ENCODE assay signal across 8 cellular contexts in genomic region chr10:134743-135600, GRCh38. TPM values are rescaled to one million over a fixed set of nuclear protein-coding genes. Genes with fewer than 3 reads are reported as not detected.
DNase-seq lines count a peak whose midpoint lies in the region; ATAC-seq lines count a peak whose summit lies in the region.

Gene ZMYND11, plus strand, starts transcription at chr10:135455. Its CDS starts 44,558 bp downstream, at chr10:180013.

- H3K36me3 Mint-ChIP-seq in activated T-cell treated with anti-CD3 and anti-CD28 coated beads, Interleukin-2, amount 50 U/mL, for 24 hours (ENCODE audit: low read depth), result peaks cover 9% of the 10 kb centered on the region
- H3K36me3 Mint-ChIP-seq in stimulated activated effector memory CD8-positive, alpha-beta T cell treated with anti-CD3 and anti-CD28 coated beads, Interleukin-12 subunit alpha, Interleukin-12 subunit beta, amount 100 ng/mL, for 72 hours, result peaks cover 14% of the 10 kb centered on the region

- peak within 1 kb of the TSS; percentile 79 to 96 for H3K4me3 ChIP-seq in esophagus (ENCODE audit: low read depth in 1 of 2, low read length in 2 of 2)

- H3K36me3 ChIP-seq in esophagus (ENCODE audit: control insufficient read depth in 2 of 2, insufficient read depth in 2 of 2, low read length in 1 of 2), result no peaks in the 10 kb centered on the region

- no peaks in the 10 kb centered on the region for H3K27me3 ChIP-seq in esophagus (ENCODE audit: control insufficient read depth in 1 of 2, insufficient read depth in 2 of 2, low read length in 2 of 2)

- peak within 1 kb of the TSS; percentile 91 for H3K27ac Mint-ChIP-seq in activated T-cell treated with anti-CD3 and anti-CD28 coated beads, Interleukin-2, amount 50 U/mL, for 24 hours
- H3K27ac Mint-ChIP-seq in stimulated activated effector memory CD8-positive, alpha-beta T cell treated with anti-CD3 and anti-CD28 coated beads, Interleukin-12 subunit alpha, Interleukin-12 subunit beta, amount 100 ng/mL, for 72 hours, result peak within 1 kb of the TSS; percentile 90

- H3K4me3 Mint-ChIP-seq in activated T-cell treated with anti-CD3 and anti-CD28 coated beads, Interleukin-2, amount 50 U/mL, for 24 hours, result peak within 1 kb of the TSS; percentile 86
- peak within 1 kb of the TSS; percentile 80 for H3K4me3 Mint-ChIP-seq in stimulated activated effector memory CD8-positive, alpha-beta T cell treated with anti-CD3 and anti-CD28 coated beads, Interleukin-12 subunit alpha, Interleukin-12 subunit beta, amount 100 ng/mL, for 72 hours

- H3K4me1 Mint-ChIP-seq in activated T-cell treated with anti-CD3 and anti-CD28 coated beads, Interleukin-2, amount 50 U/mL, for 24 hours (ENCODE audit: low read depth), result peaks cover 46% of the 10 kb centered on the region
- peaks cover 28% of the 10 kb centered on the region for H3K4me1 Mint-ChIP-seq in stimulated activated effector memory CD8-positive, alpha-beta T cell treated with anti-CD3 and anti-CD28 coated beads, Interleukin-12 subunit alpha, Interleukin-12 subunit beta, amount 100 ng/mL, for 72 hours

- WGBS in esophagus, 2 donors, result 1% methylated on average over 46 to 131 of the region's 131 CpGs

- H3K27ac ChIP-seq in esophagus (ENCODE audit: low read depth in 2 of 2, low read length in 1 of 2), result peak within 1 kb of the TSS; percentile 95 to 98

- H3K9me3 ChIP-seq in esophagus (ENCODE audit: control insufficient read depth in 2 of 2, insufficient read depth in 1 of 2, low read depth in 1 of 2, low read length in 1 of 2), result no peaks in the 10 kb centered on the region

- H3K4me1 ChIP-seq in esophagus (ENCODE audit: control insufficient read depth in 2 of 2, insufficient read depth in 2 of 2, low read length in 1 of 2), result peaks cover 4 to 7% of the 10 kb centered on the region in 2 donors

- no peaks in the 10 kb centered on the region for H3K27me3 Mint-ChIP-seq in activated T-cell treated with anti-CD3 and anti-CD28 coated beads, Interleukin-2, amount 50 U/mL, for 24 hours

- ATAC-seq in HG02642 (IDR thresholded peaks at IDR 0.05; ENCODE audit: poor library complexity, unreplicated experiment), result peak; percentile 57
- ATAC-seq in stimulated activated effector memory CD8-positive, alpha-beta T cell treated with anti-CD3 and anti-CD28 coated beads, Interleukin-12 subunit alpha, Interleukin-12 subunit beta, amount 100 ng/mL, for 72 hours, result peak; percentile 65

- H3K9me3 Mint-ChIP-seq in activated T-cell treated with anti-CD3 and anti-CD28 coated beads, Interleukin-2, amount 50 U/mL, for 24 hours, result no peaks in the 10 kb centered on the region
- H3K9me3 Mint-ChIP-seq in stimulated activated effector memory CD8-positive, alpha-beta T cell treated with anti-CD3 and anti-CD28 coated beads, Interleukin-12 subunit alpha, Interleukin-12 subunit beta, amount 100 ng/mL, for 72 hours, result no peaks in the 10 kb centered on the region

- DNase-seq in NCI-H2081 (lab: John Stamatoyannopoulos, UW) (peak; percentile 36 to 48), NCI-H2081 treated with DMSO at 0.1 percent for 48 hours (lab: John Stamatoyannopoulos, UW) (no peak), NCI-H460 (ENCODE audit: extremely low read depth, low read depth) (peak; percentile 28), myocyte (ENCODE audit: low read depth) (peak; percentile 78)
- peak; percentile 78 for DNase-seq in activated T-cell treated with anti-CD3 and anti-CD28 coated beads, Interleukin-2, amount 50 U/mL, for 24 hours
- peak; percentile 26 to 82 for DNase-seq in stimulated activated effector memory CD8-positive, alpha-beta T cell treated with anti-CD3 and anti-CD28 coated beads, Interleukin-12 subunit alpha, Interleukin-12 subunit beta, amount 100 ng/mL, for 72 hours (ENCODE audit: low spot score in 2 of 2)

RNA-seq across cellular contexts. Expression of gene ZMYND11, which starts in this region (rescaled TPM):
- total RNA-seq in NCI-H460 (2014; rRNA removed; shearing (Covaris generic)), result 49.1 and 53.0 TPM in 2 replicates
- 29.4 and 52.1 TPM in 2 replicates for polyA plus RNA-seq in NCI-H460 (2014; cell fraction: nucleus; rRNA removed)
- 10 to 100 TPM; 14.2 to 20.7 TPM for polyA plus RNA-seq in esophagus
- total RNA-seq in myocyte, result 71.0 and 72.6 TPM in 2 replicates
- polyA plus RNA-seq in myocyte (2012), result 37.8 TPM
